1 cellular context compared by ENCODE assay signal in genomic region chr12:124346425-124347168, GRCh38.
TF ChIP-seq lines count a peak whose summit lies in the region.

No MANE protein-coding gene starts in this region.

TF ChIP-seq in HepG2, 621 proteins besides CTCF, POLR2A, EP300 and RAD21:
- no peak for TF ChIP-seq ARNTL (CRISPR knock-in tag; IDR thresholded peaks at IDR 0.05)
- TF ChIP-seq HMG20B (CRISPR knock-in tag; conservative IDR thresholded peaks at IDR 0.05): no peak
- peak; percentile 87 for TF ChIP-seq ZNF768 (CRISPR knock-in tag; IDR thresholded peaks at IDR 0.05)
- no peak for TF ChIP-seq ZNF563 (CRISPR knock-in tag; IDR thresholded peaks at IDR 0.05)
- no peak for TF ChIP-seq ZNF703 (CRISPR knock-in tag; IDR thresholded peaks at IDR 0.05; ENCODE audit: borderline replicate concordance)
- TF ChIP-seq AGO2 (optimal IDR thresholded peaks at IDR 0.05; ENCODE audit: low read depth, low read length): peak; percentile 60
- no peak for TF ChIP-seq ZNF101 (CRISPR knock-in tag; IDR thresholded peaks at IDR 0.05; ENCODE audit: borderline replicate concordance, low read depth)
